Comparison of ENCODE assay signal across 8 cellular contexts in genomic region chr19:7395793-7396192, GRCh38. TPM values are rescaled to one million over a fixed set of nuclear protein-coding genes. Genes with fewer than 3 reads are reported as not detected.
DNase-seq lines count a peak whose midpoint lies in the region; ATAC-seq and TF ChIP-seq lines count a peak whose summit lies in the region.

No MANE protein-coding gene starts in this region.

- TF ChIP-seq CTCF in Loucy (conservative IDR thresholded peaks at IDR 0.05; ENCODE audit: low read length) (no peak), nephron (IDR thresholded peaks at IDR 0.05; ENCODE audit: unreplicated experiment in 3 of 3) (no peak)

- peaks cover 5 to 88% (median 80%) of the 10 kb centered on the region in 11 experiments; a peak in 20 of 22 replicates for H4K20me1 ChIP-seq in BLaER1 treated with 17β-estradiol and CSF1 and Interleukin-3, amounts not matched to agents 10 nM and 100 nM
- peaks cover 39% of the 10 kb centered on the region for H4K20me1 ChIP-seq in Loucy (ENCODE audit: insufficient read depth, low read length, poor library complexity, severe bottlenecking)

- no peaks in the 10 kb centered on the region for H3K27me3 ChIP-seq in BLaER1 treated with 17β-estradiol and CSF1 and Interleukin-3, amounts not matched to agents 10 nM and 100 nM
- H3K27me3 ChIP-seq in Loucy (ENCODE audit: insufficient read depth, low read length, poor library complexity, severe bottlenecking): no peaks in the 10 kb centered on the region
- H3K27me3 ChIP-seq in ectodermal cell (ENCODE audit: control insufficient read depth, insufficient read depth, low read length, poor library complexity, severe bottlenecking): no peaks in the 10 kb centered on the region

- no peak for ATAC-seq in GM19023 (IDR thresholded peaks at IDR 0.05; ENCODE audit: unreplicated experiment)
- no peak for ATAC-seq in HG03108 (IDR thresholded peaks at IDR 0.05; ENCODE audit: unreplicated experiment)
- no peak for ATAC-seq in GM21786 (IDR thresholded peaks at IDR 0.05; ENCODE audit: unreplicated experiment)

- peaks cover 23% of the 10 kb centered on the region for H3K4me1 Mint-ChIP-seq in nephron

- H3K9me3 Mint-ChIP-seq in nephron: no peaks in the 10 kb centered on the region

- 31 to 32% methylated on average over 7 of the region's 7 CpGs for WGBS in ectodermal cell, 2 experiments

- peak overlapping the region; percentile 86 to 96 (median 92) for H3K9ac ChIP-seq in BLaER1 treated with 17β-estradiol and CSF1 and Interleukin-3, amounts not matched to agents 10 nM and 100 nM
- H3K9ac ChIP-seq in Loucy (ENCODE audit: low read depth, low read length, poor library complexity, severe bottlenecking): peak overlapping the region; percentile 82

- H3K9me2 ChIP-seq in Loucy (replicated peaks; ENCODE audit: low read depth, low read length): no peaks in the 10 kb centered on the region

- H3K36me3 ChIP-seq in BLaER1 treated with 17β-estradiol and CSF1 and Interleukin-3, amounts not matched to agents 10 nM and 100 nM: peaks cover 7 to 67% (median 52%) of the 10 kb centered on the region in 11 experiments; a peak in 20 of 22 replicates
- H3K36me3 ChIP-seq in Loucy (ENCODE audit: insufficient read depth, low read length): peaks cover 17% of the 10 kb centered on the region; the same call in 1 of the 2 replicates
- no peaks in the 10 kb centered on the region for H3K36me3 ChIP-seq in ectodermal cell (ENCODE audit: control insufficient read depth, insufficient read depth, low read length)

- H3K4me2 ChIP-seq in BLaER1 treated with 17β-estradiol and CSF1 and Interleukin-3, amounts not matched to agents 10 nM and 100 nM: peak overlapping the region; percentile 84 to 98 (median 95)
- peak overlapping the region; percentile 84 for H3K4me2 ChIP-seq in Loucy (ENCODE audit: low read depth, low read length, poor library complexity, severe bottlenecking)

- H3K27ac ChIP-seq in BLaER1 treated with 17β-estradiol and CSF1 and Interleukin-3, amounts not matched to agents 10 nM and 100 nM: peak overlapping the region; percentile 64 to 87 (median 83); a peak in 20 of 22 replicates
- no peak overlapping the region for H3K27ac ChIP-seq in ectodermal cell (ENCODE audit: insufficient read depth, low read depth, low read length, poor library complexity, severe bottlenecking)

- H3K4me1 ChIP-seq in BLaER1 treated with 17β-estradiol and CSF1 and Interleukin-3, amounts not matched to agents 10 nM and 100 nM: peaks cover 27 to 47% (median 39%) of the 10 kb centered on the region in 10 experiments
- H3K4me1 ChIP-seq in Loucy (ENCODE audit: insufficient read depth, low read length, poor library complexity, severe bottlenecking) (peaks cover 9% of the 10 kb centered on the region), ectodermal cell (ENCODE audit: control insufficient read depth, insufficient read depth, low read length) (no peaks in the 10 kb centered on the region)

- no peaks in the 10 kb centered on the region for H3F3A ChIP-seq in Loucy (ENCODE audit: low read depth)

- no peaks in the 10 kb centered on the region for H3K27me3 Mint-ChIP-seq in nephron (ENCODE audit: low read depth)

- H2AFZ ChIP-seq in Loucy (ENCODE audit: low read length): no peak overlapping the region

- H3K79me2 ChIP-seq in Loucy (ENCODE audit: insufficient read depth, low read length): peaks cover 57% of the 10 kb centered on the region

- H3K4me3 ChIP-seq in BLaER1 treated with 17β-estradiol and CSF1 and Interleukin-3, amounts not matched to agents 10 nM and 100 nM: peak overlapping the region; percentile 90 to 99 (median 93)
- H3K4me3 ChIP-seq in Loucy (ENCODE audit: low read length, poor library complexity, severe bottlenecking) (peak overlapping the region; percentile 90), ectodermal cell (ENCODE audit: insufficient read depth, low read depth, low read length) (peak overlapping the region; percentile 92)

- peaks cover 0 to 1% (median 0%) of the 10 kb centered on the region in 11 experiments; a peak in 2 of 22 replicates for H3K9me3 ChIP-seq in BLaER1 treated with 17β-estradiol and CSF1 and Interleukin-3, amounts not matched to agents 10 nM and 100 nM (replicated peaks in 1 of 11)
- H3K9me3 ChIP-seq in Loucy (ENCODE audit: insufficient read depth, low read depth, low read length) (no peaks in the 10 kb centered on the region), ectodermal cell (ENCODE audit: control insufficient read depth, low read length) (no peaks in the 10 kb centered on the region)

- no peak for DNase-seq in stimulated activated CD4-positive, alpha-beta T cell treated with anti-CD3 and anti-CD28 coated beads, Interleukin-2, amount 100 ng/mL, for 24 hours

- peak overlapping the region; percentile 49 to 94 (median 91) for H3K27ac Mint-ChIP-seq in nephron

- peak overlapping the region; percentile 91 to 97 (median 94) for H3K4me3 Mint-ChIP-seq in nephron

- peaks cover 7% of the 10 kb centered on the region for H3K36me3 Mint-ChIP-seq in nephron (ENCODE audit: low read depth)

RNA-seq across cellular contexts. Expression of gene ARHGEF18, which starts 47.1 kb away (rescaled TPM):
- polyA plus RNA-seq in ectodermal cell (2013, experiment 1 of 4): 30.5 TPM
- 33.0 TPM for polyA plus RNA-seq in ectodermal cell (2013, experiment 2 of 4)
- polyA plus RNA-seq in ectodermal cell (2013, experiment 3 of 4): 24.9 TPM
- 26.3 TPM for polyA plus RNA-seq in ectodermal cell (2013, experiment 4 of 4)
